ENCODE assay signal across 8 cellular contexts in genomic region chr9:125747765-125748510, GRCh38. TPM values are rescaled to one million over a fixed set of nuclear protein-coding genes. Genes with fewer than 3 reads are reported as not detected.
A peak's percentile ranks its signal among the peaks of the same experiment; 100 is the strongest.
DNase-seq lines count a peak whose midpoint lies in the region; ATAC-seq and TF ChIP-seq lines count a peak whose summit lies in the region.

No MANE protein-coding gene starts in this region.

- H3K4me3 ChIP-seq in AG04450 (ENCODE audit: low read depth, low read length) (peak overlapping the region; percentile 91), HAP-1 (peak overlapping the region; percentile 60), WERI-Rb-1 (ENCODE audit: low read depth, low read length) (peak overlapping the region; percentile 73), lower leg skin (ENCODE audit: low read depth, poor library complexity, severe bottlenecking) (peak overlapping the region; percentile 86)

- H3K27me3 ChIP-seq in AG04450 (ENCODE audit: control insufficient read depth, insufficient read depth, low read length) (no peaks in the 10 kb centered on the region), HAP-1 (ENCODE audit: low read depth) (peaks cover 3% of the 10 kb centered on the region; the same call in 1 of the 2 replicates), WERI-Rb-1 (ENCODE audit: insufficient read depth, low read depth, severe bottlenecking) (no peaks in the 10 kb centered on the region)

- H3K4me3 Mint-ChIP-seq in dendritic cell treated with granulocyte-macrophage colony-stimulating factor and Interleukin-4, amounts not matched to agents 40 ng/mL and 50 ng/mL, for 4 days, result peak overlapping the region; percentile 87
- H3K4me3 Mint-ChIP-seq in stimulated activated naive B cell treated with anti-CD40 and anti-IgM and Interleukin-4, amounts not matched to agents 10 μg/mL and 1 μg/mL and 100 μg/mL, for 72 hours, result peak overlapping the region; percentile 86 to 89

- TF ChIP-seq CTCF in AG04450 (IDR thresholded peaks at IDR 0.05; ENCODE audit: low read depth, low read length) (no peak), WERI-Rb-1 (IDR thresholded peaks at IDR 0.05; ENCODE audit: low read depth, low read length) (no peak), lower leg skin (IDR thresholded peaks at IDR 0.05) (no peak)

- H3K36me3 ChIP-seq in HAP-1 (replicated peaks) (peaks cover 11% of the 10 kb centered on the region), WERI-Rb-1 (peaks cover 26% of the 10 kb centered on the region)

- CTCF ChIA-PET in AG04450 (lab: Charles Lee), result no interaction called here

- H3K27ac Mint-ChIP-seq in dendritic cell treated with granulocyte-macrophage colony-stimulating factor and Interleukin-4, amounts not matched to agents 40 ng/mL and 50 ng/mL, for 4 days, result peak overlapping the region; percentile 90
- H3K27ac Mint-ChIP-seq in stimulated activated naive B cell treated with anti-CD40 and anti-IgM and Interleukin-4, amounts not matched to agents 10 μg/mL and 1 μg/mL and 100 μg/mL, for 72 hours, result peak overlapping the region; percentile 91

- 1 to 2% methylated on average over 37 to 50 of the region's 89 CpGs for WGBS in lower leg skin, 2 donors

- H3K4me1 Mint-ChIP-seq in dendritic cell treated with granulocyte-macrophage colony-stimulating factor and Interleukin-4, amounts not matched to agents 40 ng/mL and 50 ng/mL, for 4 days (ENCODE audit: low read depth), result peaks cover 48% of the 10 kb centered on the region
- peaks cover 34 to 54% of the 10 kb centered on the region in 2 donors for H3K4me1 Mint-ChIP-seq in stimulated activated naive B cell treated with anti-CD40 and anti-IgM and Interleukin-4, amounts not matched to agents 10 μg/mL and 1 μg/mL and 100 μg/mL, for 72 hours

- H3K4me1 ChIP-seq in HAP-1, result peaks cover 48% of the 10 kb centered on the region

- POLR2A ChIA-PET in AG04450 (lab: Yijun Ruan, JAX), result no interaction called here

- intact Hi-C loops in dendritic cell treated with granulocyte-macrophage colony-stimulating factor and Interleukin-4, amounts not matched to agents 40 ng/mL and 50 ng/mL, for 4 days (cut with micrococcal nuclease), result loop anchor here (5.0 kb wide), 1 partner anchor 116 kb away; no protein-coding TSS in a partner anchor
- intact Hi-C loops in lower leg skin (cut with DNase I; ENCODE audit: low total_unique reads), result no loop called here

- DNase-seq in AG04450 (ENCODE audit: low read depth, low spot score) (no peak), HAP-1 (ENCODE audit: low spot score in 2 of 2) (peak in 1 of 2 experiments; percentile 43), WERI-Rb-1 (peak; percentile 39), lower leg skin (ENCODE audit: low spot score in 2 of 2) (peak in 1 of 2 donors; percentile 86), NCI-H187 (lab: John Stamatoyannopoulos, UW) (no peak)
- DNase-seq in stimulated activated naive B cell treated with anti-CD40 and anti-IgM and Interleukin-4, amounts not matched to agents 10 μg/mL and 1 μg/mL and 100 μg/mL, for 72 hours, result peak; percentile 14

- no peak overlapping the region for H3K27ac ChIP-seq in AG04450 (ENCODE audit: low read depth, low read length)
- peak overlapping the region; percentile 85 for H3K27ac ChIP-seq in WERI-Rb-1

- in situ Hi-C loops in HAP-1 (cut with MboI; ENCODE audit: low sequenced_read_pairs), result no loop called here

- no peak for TF ChIP-seq POLR2A in lower leg skin (IDR thresholded peaks at IDR 0.05)

- H3K9me3 ChIP-seq in AG04450 (ENCODE audit: control insufficient read depth, insufficient read depth, low read length) (no peaks in the 10 kb centered on the region; the same call in 1 of the 2 replicates), HAP-1 (no peaks in the 10 kb centered on the region), WERI-Rb-1 (ENCODE audit: severe bottlenecking) (no peaks in the 10 kb centered on the region)

- peaks cover 24% of the 10 kb centered on the region for H3K36me3 Mint-ChIP-seq in dendritic cell treated with granulocyte-macrophage colony-stimulating factor and Interleukin-4, amounts not matched to agents 40 ng/mL and 50 ng/mL, for 4 days (ENCODE audit: low read depth)
- H3K36me3 Mint-ChIP-seq in stimulated activated naive B cell treated with anti-CD40 and anti-IgM and Interleukin-4, amounts not matched to agents 10 μg/mL and 1 μg/mL and 100 μg/mL, for 72 hours, result peaks cover 9 to 20% of the 10 kb centered on the region in 2 donors

- ATAC-seq in stimulated activated naive B cell treated with anti-CD40 and anti-IgM and Interleukin-4, amounts not matched to agents 10 μg/mL and 1 μg/mL and 100 μg/mL, for 72 hours (replicated peaks), result no peak
- ATAC-seq in HG02885 (IDR thresholded peaks at IDR 0.05; ENCODE audit: poor library complexity, unreplicated experiment), result no peak

- no peaks in the 10 kb centered on the region for H3K9me3 Mint-ChIP-seq in dendritic cell treated with granulocyte-macrophage colony-stimulating factor and Interleukin-4, amounts not matched to agents 40 ng/mL and 50 ng/mL, for 4 days
- no peaks in the 10 kb centered on the region for H3K9me3 Mint-ChIP-seq in stimulated activated naive B cell treated with anti-CD40 and anti-IgM and Interleukin-4, amounts not matched to agents 10 μg/mL and 1 μg/mL and 100 μg/mL, for 72 hours

- no peaks in the 10 kb centered on the region for H3K27me3 Mint-ChIP-seq in dendritic cell treated with granulocyte-macrophage colony-stimulating factor and Interleukin-4, amounts not matched to agents 40 ng/mL and 50 ng/mL, for 4 days
- H3K27me3 Mint-ChIP-seq in stimulated activated naive B cell treated with anti-CD40 and anti-IgM and Interleukin-4, amounts not matched to agents 10 μg/mL and 1 μg/mL and 100 μg/mL, for 72 hours, result no peaks in the 10 kb centered on the region

RNA-seq across cellular contexts. Expression of gene PBX3, which starts 0.8 kb away (rescaled TPM):
- 34.2 and 37.6 TPM in 2 replicates for polyA plus RNA-seq in AG04450 (2011; rRNA removed)
- 37.5 and 45.9 TPM in 2 replicates for polyA minus RNA-seq in AG04450 (2011; rRNA and poly(A)+ RNA removed)
- 10 to 100 TPM; 14.1 to 31.1 (median 21.6) TPM for total RNA-seq in lower leg skin

RNA-seq across cellular contexts. Expression of gene MAPKAP1, which starts 40.9 kb away (rescaled TPM):
- polyA plus RNA-seq in AG04450 (2011; rRNA removed), result 128 and 140 TPM in 2 replicates
- polyA minus RNA-seq in AG04450 (2011; rRNA and poly(A)+ RNA removed), result 81.5 and 94.8 TPM in 2 replicates
- 10 to 100 TPM; 46.7 to 63.0 (median 57.9) TPM for total RNA-seq in lower leg skin

Comparison
In these comparisons a context has a peak if more than half of its experiments do, and no peak if none do; other contexts are left out.
1. DNase-seq: peak in WERI-Rb-1 (single experiment) and stimulated activated naive B cell treated with anti-CD40 and anti-IgM and Interleukin-4, amounts not matched to agents 10 μg/mL and 1 μg/mL and 100 μg/mL, for 72 hours (single experiment); none in AG04450 (single experiment) and NCI-H187 (0 of 2).
2. Peak in every context shown above with its lines, with median percentiles within 50 percentile points of each other: H3K4me3 ChIP-seq.